In the genomic region with DNA sequence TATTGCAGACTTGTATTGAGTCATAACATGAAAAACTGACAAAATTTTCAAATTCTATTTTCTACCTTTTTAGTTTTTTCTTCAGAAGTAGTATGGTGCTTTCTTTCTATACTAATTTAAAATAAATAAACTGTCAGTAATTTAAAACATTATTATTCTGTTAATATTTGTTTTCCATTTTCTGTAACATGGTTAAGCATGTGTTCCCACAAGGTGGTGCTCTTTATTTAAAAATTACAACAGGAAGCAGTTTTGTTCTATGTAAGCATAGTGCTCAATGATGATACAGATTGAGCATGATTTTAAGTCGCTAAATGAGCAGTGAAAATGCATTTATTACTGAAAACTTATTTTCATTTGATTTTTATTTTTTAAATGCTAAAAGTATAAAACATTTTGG, we compare ENCODE assay signal across 9 cellular contexts.
DNase-seq lines count a peak whose midpoint lies in the region; ATAC-seq, FAIRE-seq and TF ChIP-seq lines count a peak whose summit lies in the region.
"Had no signal": no experiment of that assay in that cellular context is flagged by ENCODE, and none has a peak within 500 bp of the region (broad histone marks: within the 10 kb centered on the region; RNA-seq: fewer than 3 reads in every experiment).

No MANE protein-coding gene starts in this region.

- ATAC-seq in effector memory CD8-positive, alpha-beta T cell (replicated peaks): peak; percentile 62

- no peak overlapping the region for H3K4me3 Mint-ChIP-seq in effector memory CD8-positive, alpha-beta T cell
- no peak overlapping the region for H3K4me3 Mint-ChIP-seq in neural progenitor cell
- H3K4me3 Mint-ChIP-seq: activated naive CD8-positive, alpha-beta T cell treated with anti-CD3 and anti-CD28 coated beads, Interleukin-2, amount 10 ng/mL, durations not matched to agents 7 days and 5 days had no signal

- H3K9me3 ChIP-seq in NT2/D1 (ENCODE audit: insufficient read depth, low read length): no peaks in the 10 kb centered on the region
- no peaks in the 10 kb centered on the region for H3K9me3 ChIP-seq in neural progenitor cell (ENCODE audit: low read depth)

- TF ChIP-seq CTCF in GM13977 (IDR thresholded peaks at IDR 0.05; ENCODE audit: extremely low read depth, insufficient read depth, missing control alignments): peak; percentile 45
- peak; percentile 74 for TF ChIP-seq CTCF in neural progenitor cell (IDR thresholded peaks at IDR 0.05)

- in situ Hi-C loops in GM13977 (cut with MboI; ENCODE audit: low pct_unique_long_range_greater_than_20kb, low sequenced_read_pairs, unreplicated experiment): loop anchor here (25.0 kb wide), 1 partner anchor 693 kb away; no protein-coding TSS in a partner anchor

- H3K27ac Mint-ChIP-seq in effector memory CD8-positive, alpha-beta T cell: no peak overlapping the region
- H3K27ac Mint-ChIP-seq in neural progenitor cell: no peak overlapping the region
- H3K27ac Mint-ChIP-seq: activated naive CD8-positive, alpha-beta T cell treated with anti-CD3 and anti-CD28 coated beads, Interleukin-2, amount 10 ng/mL, durations not matched to agents 7 days and 5 days had no signal

- peak; percentile 94 for FAIRE-seq in A204.1 (lab: Jason Lieb, UNC)

- no peaks in the 10 kb centered on the region for H3K27me3 Mint-ChIP-seq in effector memory CD8-positive, alpha-beta T cell
- no peaks in the 10 kb centered on the region for H3K27me3 Mint-ChIP-seq in neural progenitor cell (ENCODE audit: insufficient read depth, low read depth)

- H3K4me1 Mint-ChIP-seq in effector memory CD8-positive, alpha-beta T cell (ENCODE audit: low read depth in 2 of 2): no peaks in the 10 kb centered on the region
- H3K4me1 Mint-ChIP-seq in neural progenitor cell: no peaks in the 10 kb centered on the region
- H3K4me1 Mint-ChIP-seq: activated naive CD8-positive, alpha-beta T cell treated with anti-CD3 and anti-CD28 coated beads, Interleukin-2, amount 10 ng/mL, durations not matched to agents 7 days and 5 days had no signal

- no peaks in the 10 kb centered on the region for H3K9me3 Mint-ChIP-seq in effector memory CD8-positive, alpha-beta T cell
- no peaks in the 10 kb centered on the region for H3K9me3 Mint-ChIP-seq in neural progenitor cell
- H3K9me3 Mint-ChIP-seq: activated naive CD8-positive, alpha-beta T cell treated with anti-CD3 and anti-CD28 coated beads, Interleukin-2, amount 10 ng/mL, durations not matched to agents 7 days and 5 days had no signal

- no peaks in the 10 kb centered on the region for H3K36me3 Mint-ChIP-seq in effector memory CD8-positive, alpha-beta T cell (ENCODE audit: insufficient read depth)
- H3K36me3 Mint-ChIP-seq in neural progenitor cell: no peaks in the 10 kb centered on the region
- H3K36me3 Mint-ChIP-seq: activated naive CD8-positive, alpha-beta T cell treated with anti-CD3 and anti-CD28 coated beads, Interleukin-2, amount 10 ng/mL, durations not matched to agents 7 days and 5 days had no signal

- no peaks in the 10 kb centered on the region for H4K20me1 ChIP-seq in neural progenitor cell (ENCODE audit: low read depth)

- H3K9ac ChIP-seq in NT2/D1 (ENCODE audit: insufficient read length, low read depth): no peak overlapping the region
- no peak overlapping the region for H3K9ac ChIP-seq in neural progenitor cell

- H3F3A ChIP-seq in neural progenitor cell (ENCODE audit: low read depth): no peaks in the 10 kb centered on the region

- H2AFZ ChIP-seq in neural progenitor cell (replicated peaks): no peak overlapping the region

- no peaks in the 10 kb centered on the region for H3K79me2 ChIP-seq in neural progenitor cell (ENCODE audit: low read depth)

- H3K4me3 ChIP-seq in NT2/D1 (ENCODE audit: insufficient read length, low read depth) (no peak overlapping the region), neural progenitor cell (no peak overlapping the region)

- H3K36me3 ChIP-seq in NT2/D1 (ENCODE audit: insufficient read depth, insufficient read length, low read length) (no peaks in the 10 kb centered on the region), neural progenitor cell (no peaks in the 10 kb centered on the region)

- H3K4me1 ChIP-seq in NT2/D1 (ENCODE audit: insufficient read depth, insufficient read length) (no peaks in the 10 kb centered on the region), neural progenitor cell (no peaks in the 10 kb centered on the region)

- DNase-seq in GM13977 (ENCODE audit: low spot score): peak; percentile 39
- DNase-seq in HT1080 (ENCODE audit: low read depth): peak; percentile 45
- peak; percentile 6 for DNase-seq in NT2/D1 (ENCODE audit: low read depth, low spot score)
- DNase-seq in effector memory CD8-positive, alpha-beta T cell: no peak
- DNase-seq in neural progenitor cell (ENCODE audit: low spot score): peak; percentile 47
- no peak for DNase-seq in activated CD4-positive, alpha-beta T cell treated with anti-CD3 and anti-CD28 coated beads, Interleukin-2, amount 50 U/mL, for 1 hour
- no peak for DNase-seq in activated gamma-delta T cell (lab: John Stamatoyannopoulos, UW)
- DNase-seq: activated naive CD8-positive, alpha-beta T cell treated with anti-CD3 and anti-CD28 coated beads, Interleukin-2, amount 10 ng/mL, durations not matched to agents 7 days and 5 days had no signal

- no peak overlapping the region for H3K4me2 ChIP-seq in neural progenitor cell

- no peak overlapping the region for H3K27ac ChIP-seq in neural progenitor cell

- no peaks in the 10 kb centered on the region for H3K27me3 ChIP-seq in NT2/D1 (ENCODE audit: insufficient read depth, insufficient read length)
- H3K27me3 ChIP-seq in neural progenitor cell: no peaks in the 10 kb centered on the region

Comparison
In these comparisons a context has a peak if more than half of its experiments do, and no peak if none do; other contexts are left out.
1. DNase-seq: peak in GM13977 (single experiment), HT1080 (single experiment), NT2/D1 (single experiment) and neural progenitor cell (single experiment); none in effector memory CD8-positive, alpha-beta T cell (0 of 3), activated CD4-positive, alpha-beta T cell treated with anti-CD3 and anti-CD28 coated beads, Interleukin-2, amount 50 U/mL, for 1 hour (single experiment) and activated gamma-delta T cell (single experiment).